ENCODE assay signal across 8 cellular contexts in the genomic region with DNA sequence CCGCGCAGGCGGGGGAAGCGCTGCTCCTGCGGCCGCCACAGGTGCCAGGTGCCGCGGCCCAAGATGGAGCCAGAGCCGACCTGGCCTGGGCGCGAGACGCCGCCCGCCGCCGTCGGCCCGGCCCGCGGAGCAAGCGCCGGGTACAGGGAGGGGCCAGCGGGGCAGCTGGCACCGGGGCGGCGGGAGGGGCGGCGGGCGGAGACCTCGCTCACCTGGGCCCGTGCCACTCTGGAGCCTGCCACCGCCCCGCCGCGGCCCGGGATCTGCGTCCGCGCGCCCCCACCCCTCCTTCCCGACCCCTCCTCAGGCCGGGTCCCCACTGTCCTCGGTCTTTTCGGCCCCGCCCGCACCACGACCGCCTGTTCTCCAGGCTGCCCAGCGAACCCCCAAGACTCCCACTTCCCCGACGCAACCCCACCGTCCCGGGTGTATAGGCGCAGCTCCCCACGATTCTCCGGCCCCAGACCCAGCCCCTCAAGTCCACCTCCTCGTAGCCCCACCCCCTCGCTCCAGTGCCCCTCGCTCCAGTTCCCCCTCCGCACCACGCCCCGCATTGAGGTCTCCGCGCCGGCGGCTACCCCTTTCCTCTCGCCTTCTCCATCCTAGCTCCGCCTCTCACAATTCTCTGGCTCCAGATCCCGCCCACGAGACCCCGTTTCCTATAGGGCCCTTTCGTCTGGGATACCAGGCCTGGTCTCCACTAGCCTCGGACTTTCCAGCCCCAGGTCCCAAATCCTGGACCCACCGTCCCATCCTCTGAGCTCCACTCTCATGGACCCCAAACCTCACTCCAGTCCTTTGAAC. TPM values are rescaled to one million over a fixed set of nuclear protein-coding genes. Genes with fewer than 3 reads are reported as not detected.
DNase-seq lines count a peak whose midpoint lies in the region; ATAC-seq and TF ChIP-seq lines count a peak whose summit lies in the region.

A gene (minus strand): TSS at position 144 of the 804 bp plus-strand sequence. CDS start 5,922 bp downstream, outside the sequence.

- peaks cover 2% of the 10 kb centered on the region for H3K4me1 Mint-ChIP-seq in activated CD4-positive, alpha-beta memory T cell treated with anti-CD3 and anti-CD28 coated beads, Interleukin-2, amount 10 ng/mL, durations not matched to agents 7 days and 5 days

- H3K9me3 ChIP-seq in prostate gland: no peaks in the 10 kb centered on the region
- no peaks in the 10 kb centered on the region for H3K9me3 ChIP-seq in effector memory CD4-positive, alpha-beta T cell (ENCODE audit: control insufficient read depth, low read length)

- CTCF ChIA-PET in activated CD4-positive, alpha-beta memory T cell treated with anti-CD3 and anti-CD28 coated beads, Interleukin-2, amount 10 ng/mL, durations not matched to agents 7 days and 5 days (lab: Charles Lee): no interaction called here

- 5% methylated on average over 74 of the region's 74 CpGs for WGBS in prostate gland

- no peaks in the 10 kb centered on the region for H3K9me3 Mint-ChIP-seq in activated CD4-positive, alpha-beta memory T cell treated with anti-CD3 and anti-CD28 coated beads, Interleukin-2, amount 10 ng/mL, durations not matched to agents 7 days and 5 days

- H3K4me3 Mint-ChIP-seq in activated CD4-positive, alpha-beta memory T cell treated with anti-CD3 and anti-CD28 coated beads, Interleukin-2, amount 10 ng/mL, durations not matched to agents 7 days and 5 days: no peak within 1 kb of the TSS

- no peak for TF ChIP-seq CTCF in prostate gland (IDR thresholded peaks at IDR 0.05)

- peak; percentile 56 for TF ChIP-seq POLR2A in prostate gland (IDR thresholded peaks at IDR 0.05)

- peaks cover 7% of the 10 kb centered on the region for H3K4me1 ChIP-seq in prostate gland (replicated peaks)
- no peaks in the 10 kb centered on the region for H3K4me1 ChIP-seq in effector memory CD4-positive, alpha-beta T cell (ENCODE audit: control insufficient read depth, insufficient read depth, low read length, poor library complexity, severe bottlenecking)

- DNase-seq in DMS53 treated with DMSO at 0.1 percent for 48 hours (lab: John Stamatoyannopoulos, UW; ENCODE audit: unreplicated experiment) (peak; percentile 50), left cardiac atrium (no peak), prostate gland (ENCODE audit: low spot score) (peak; percentile 56), AG20443 (ENCODE audit: low spot score) (no peak)
- DNase-seq in activated CD4-positive, alpha-beta memory T cell treated with anti-CD3 and anti-CD28 coated beads, Interleukin-2, amount 10 ng/mL, durations not matched to agents 7 days and 5 days: peak; percentile 15
- no peak for DNase-seq in effector CD8-positive, alpha-beta T cell (lab: John Stamatoyannopoulos, UW)
- DNase-seq in effector memory CD4-positive, alpha-beta T cell: no peak

- no peaks in the 10 kb centered on the region for H3K36me3 Mint-ChIP-seq in activated CD4-positive, alpha-beta memory T cell treated with anti-CD3 and anti-CD28 coated beads, Interleukin-2, amount 10 ng/mL, durations not matched to agents 7 days and 5 days (ENCODE audit: low read depth)

- no peaks in the 10 kb centered on the region for H3K27me3 ChIP-seq in prostate gland (replicated peaks; ENCODE audit: insufficient read depth)
- H3K27me3 ChIP-seq in effector memory CD4-positive, alpha-beta T cell (replicated peaks; ENCODE audit: control insufficient read depth, insufficient read depth, low read length, poor library complexity, severe bottlenecking): peaks cover 24% of the 10 kb centered on the region

- POLR2A ChIA-PET in activated CD4-positive, alpha-beta memory T cell treated with anti-CD3 and anti-CD28 coated beads, Interleukin-2, amount 10 ng/mL, durations not matched to agents 7 days and 5 days (lab: Charles Lee): no interaction called here

- intact Hi-C loops in left cardiac atrium (cut with DNase I): no loop called here
- intact Hi-C loops in prostate gland (cut with DNase I): loop anchor here (10.0 kb wide), 1 partner anchor 332 kb away; no protein-coding TSS in a partner anchor

- ATAC-seq in left cardiac atrium: peak; percentile 36 to 44
- ATAC-seq in HG02763 (IDR thresholded peaks at IDR 0.05; ENCODE audit: unreplicated experiment): no peak

- peak within 1 kb of the TSS; percentile 3 to 42 for H3K27ac ChIP-seq in prostate gland
- H3K27ac ChIP-seq in effector memory CD4-positive, alpha-beta T cell (ENCODE audit: insufficient read depth, low read length, poor library complexity, severe bottlenecking): no peak within 1 kb of the TSS

- H3K27me3 Mint-ChIP-seq in activated CD4-positive, alpha-beta memory T cell treated with anti-CD3 and anti-CD28 coated beads, Interleukin-2, amount 10 ng/mL, durations not matched to agents 7 days and 5 days: no peaks in the 10 kb centered on the region

- H3K27ac Mint-ChIP-seq in activated CD4-positive, alpha-beta memory T cell treated with anti-CD3 and anti-CD28 coated beads, Interleukin-2, amount 10 ng/mL, durations not matched to agents 7 days and 5 days: no peak within 1 kb of the TSS

- peak within 1 kb of the TSS; percentile 38 to 48 for H3K4me3 ChIP-seq in prostate gland
- no peak within 1 kb of the TSS for H3K4me3 ChIP-seq in effector memory CD4-positive, alpha-beta T cell (ENCODE audit: insufficient read depth, low read depth, low read length, poor library complexity, severe bottlenecking)

- H3K36me3 ChIP-seq in prostate gland: no peaks in the 10 kb centered on the region
- no peaks in the 10 kb centered on the region for H3K36me3 ChIP-seq in effector memory CD4-positive, alpha-beta T cell (ENCODE audit: control insufficient read depth, insufficient read depth, low read length)

RNA-seq across cellular contexts. Expression of the gene that starts here (rescaled TPM):
- not detected for total RNA-seq in activated CD4-positive, alpha-beta memory T cell treated with anti-CD3 and anti-CD28 coated beads, Interleukin-2, amount 10 ng/mL, durations not matched to agents 7 days and 5 days
- total RNA-seq in left cardiac atrium (not detected), prostate gland (10 to 100 TPM in 1 of 2 donors, 1 to 10 TPM in 1; 4.3 to 16.9 TPM)

Comparison
In these comparisons a context has a peak if more than half of its experiments do, and no peak if none do; other contexts are left out.
1. RNA of the gene that starts here (total RNA-seq): 4.3 to 16.9 TPM in prostate gland; not detected in left cardiac atrium and not detected in activated CD4-positive, alpha-beta memory T cell treated with anti-CD3 and anti-CD28 coated beads, Interleukin-2, amount 10 ng/mL, durations not matched to agents 7 days and 5 days; every median in the first group is over 4 times any median in the second.
2. Peak in DNase-seq in activated CD4-positive, alpha-beta memory T cell treated with anti-CD3 and anti-CD28 coated beads, Interleukin-2, amount 10 ng/mL, durations not matched to agents 7 days and 5 days; RNA of the gene not detected or under 1 TPM.
3. Peak in ATAC-seq in left cardiac atrium; RNA of the gene not detected or under 1 TPM.
4. DNase-seq: peak in DMS53 treated with DMSO at 0.1 percent for 48 hours (single experiment) and prostate gland (single experiment); none in left cardiac atrium (single experiment), AG20443 (single experiment), effector CD8-positive, alpha-beta T cell (single experiment) and effector memory CD4-positive, alpha-beta T cell (0 of 3).